1 cellular context compared by ENCODE assay signal in genomic region chr1:15501208-15502032, GRCh38.
TF ChIP-seq lines count a peak whose summit lies in the region.

No MANE protein-coding gene starts in this region.

TF ChIP-seq in GM23338, 12 proteins besides CTCF, POLR2A, EP300 and RAD21 (continued from another document):
- TF ChIP-seq REST (IDR thresholded peaks at IDR 0.05; ENCODE audit: unreplicated experiment) (no peak), ZNF331 (CRISPR knock-in tag; IDR thresholded peaks at IDR 0.05; ENCODE audit: low read depth) (no peak), JUNB (IDR thresholded peaks at IDR 0.05; ENCODE audit: unreplicated experiment) (no peak), EZH2 (IDR thresholded peaks at IDR 0.05; ENCODE audit: low read depth, unreplicated experiment) (no peak), POLR2AphosphoS5 (IDR thresholded peaks at IDR 0.05; ENCODE audit: low read depth) (no peak), NANOG (IDR thresholded peaks at IDR 0.05; ENCODE audit: borderline replicate concordance) (no peak), ZNF114 (CRISPR knock-in tag; IDR thresholded peaks at IDR 0.05) (no peak), STAT1 (IDR thresholded peaks at IDR 0.05; ENCODE audit: unreplicated experiment) (no peak), EZH2phosphoT487 (IDR thresholded peaks at IDR 0.05; ENCODE audit: unreplicated experiment) (no peak), ZNF462 (CRISPR knock-in tag; IDR thresholded peaks at IDR 0.05) (no peak), ETS1 (IDR thresholded peaks at IDR 0.05) (no peak)
TF ChIP-seq in GM23338: peak in this region for 0.
